In the genomic region with DNA sequence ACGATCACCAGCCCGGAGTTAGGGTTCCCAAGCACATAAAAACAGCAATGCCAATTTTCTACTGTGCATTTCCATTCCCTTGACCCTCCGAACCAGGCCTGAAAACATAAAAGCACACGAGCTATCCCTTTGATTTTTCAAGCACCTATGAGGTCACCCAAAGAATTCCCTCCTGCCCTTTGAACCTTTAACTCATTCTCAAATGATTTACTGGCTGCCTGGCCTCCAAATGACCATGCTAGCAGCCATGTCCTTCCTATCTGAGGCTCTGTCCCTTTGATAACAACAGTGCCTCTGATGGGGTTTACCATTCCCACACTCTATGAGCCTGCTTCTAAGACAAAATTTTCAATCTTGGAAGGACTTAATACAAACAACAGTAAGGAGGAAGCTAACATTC, we compare ENCODE assay signal across 25 cellular contexts. TPM values are rescaled to one million over a fixed set of nuclear protein-coding genes. Genes with fewer than 3 reads are reported as not detected.
DNase-seq lines count a peak whose midpoint lies in the region; ATAC-seq and TF ChIP-seq lines count a peak whose summit lies in the region.
"Had no signal": no experiment of that assay in that cellular context is flagged by ENCODE, and none has a peak within 500 bp of the region (broad histone marks: within the 10 kb centered on the region; RNA-seq: fewer than 3 reads in every experiment).

No MANE protein-coding gene starts in this region.

- H3K4me1 ChIP-seq in esophagus squamous epithelium (peaks cover 0 to 49% (median 3%) of the 10 kb centered on the region in 3 donors), right lobe of liver (no peaks in the 10 kb centered on the region), transverse colon (peaks cover 0 to 2% (median 0%) of the 10 kb centered on the region in 4 donors)

- TF ChIP-seq POLR2A in esophagus squamous epithelium (IDR thresholded peaks at IDR 0.05) (no peak), right lobe of liver (IDR thresholded peaks at IDR 0.05) (no peak), transverse colon (IDR thresholded peaks at IDR 0.05) (no peak)

- 60 to 81% methylated on average over 4 of the region's 4 CpGs for WGBS in esophagus squamous epithelium, 2 donors
- 41% methylated on average over 4 of the region's 4 CpGs for WGBS in right lobe of liver (ENCODE audit: insufficient coverage, low coverage, low lambda C conversion rate, missing lambda C conversion rate)
- WGBS in transverse colon (ENCODE audit: low coverage in 1 of 2), 2 donors: 50 to 60% methylated on average over 2 to 4 of the region's 4 CpGs

- H3K27me3 Mint-ChIP-seq in osteocyte (ENCODE audit: unreplicated experiment): no peaks in the 10 kb centered on the region
- peaks cover 0 to 15% (median 4%) of the 10 kb centered on the region in 3 donors for H3K27me3 Mint-ChIP-seq in immature natural killer cell (ENCODE audit: low read depth in 3 of 3)

- TF ChIP-seq EP300 in transverse colon (IDR thresholded peaks at IDR 0.05; ENCODE audit: low read depth): no peak

- peaks cover 9% of the 10 kb centered on the region for H3K4me1 Mint-ChIP-seq in osteocyte (ENCODE audit: unreplicated experiment)
- no peaks in the 10 kb centered on the region for H3K4me1 Mint-ChIP-seq in immature natural killer cell
- H3K4me1 Mint-ChIP-seq: memory B cell; naive B cell; stimulated activated naive B cell treated with anti-CD40 and anti-IgM and Interleukin-4, amounts not matched to agents 10 μg/mL and 1 μg/mL and 100 μg/mL, for 72 hours had no signal

- DNase-seq in ELF-1 (ENCODE audit: low read depth, low spot score) (peak; percentile 54), esophagus squamous epithelium (lab: John Stamatoyannopoulos, UW) (no peak), right lobe of liver (no peak), osteocyte (ENCODE audit: extremely low spot score, unreplicated experiment) (no peak), transverse colon (no peak), immature natural killer cell (no peak)
- DNase-seq: activated CD4-positive, alpha-beta T cell treated with anti-CD3 and anti-CD28 coated beads for 4 hours; amygdala; glutamatergic neuron; MV-4-11; naive B cell; NCI-H146; NCI-H2107; NCI-H446; NCI-H774; nucleus accumbens; SHP77 treated with DMSO at 0.1 percent for 48 hours; stimulated activated naive B cell treated with anti-CD40 and anti-IgM and Interleukin-4, amounts not matched to agents 10 μg/mL and 1 μg/mL and 100 μg/mL, for 72 hours had no signal

- H3K36me3 ChIP-seq in esophagus squamous epithelium: no peaks in the 10 kb centered on the region
- no peaks in the 10 kb centered on the region for H3K36me3 ChIP-seq in right lobe of liver
- H3K36me3 ChIP-seq in transverse colon: no peaks in the 10 kb centered on the region

- H3K27ac Mint-ChIP-seq in osteocyte (ENCODE audit: unreplicated experiment) (peak overlapping the region; percentile 59), immature natural killer cell (no peak overlapping the region)
- H3K27ac Mint-ChIP-seq: activated naive CD4-positive, alpha-beta T cell treated with anti-CD3 and anti-CD28 coated beads, Interleukin-2, amount 50 U/mL, for 72 hours; memory B cell; naive B cell; stimulated activated naive B cell treated with anti-CD40 and anti-IgM and Interleukin-4, amounts not matched to agents 10 μg/mL and 1 μg/mL and 100 μg/mL, for 72 hours had no signal

- H3K27ac ChIP-seq in esophagus squamous epithelium (peak overlapping the region in 3 of 4 donors; percentile 54 to 70 (median 59)), right lobe of liver (no peak overlapping the region), transverse colon (peak overlapping the region in 1 of 4 donors; percentile 29)
- H3K27ac ChIP-seq: VCaP had no signal

- H3K9me3 ChIP-seq in esophagus squamous epithelium (no peaks in the 10 kb centered on the region), right lobe of liver (no peaks in the 10 kb centered on the region), transverse colon (no peaks in the 10 kb centered on the region)

- no peak overlapping the region for H3K4me3 Mint-ChIP-seq in osteocyte (ENCODE audit: unreplicated experiment)
- H3K4me3 Mint-ChIP-seq in immature natural killer cell: no peak overlapping the region
- H3K4me3 Mint-ChIP-seq: memory B cell; naive B cell; stimulated activated naive B cell treated with anti-CD40 and anti-IgM and Interleukin-4, amounts not matched to agents 10 μg/mL and 1 μg/mL and 100 μg/mL, for 72 hours had no signal

- no peak for TF ChIP-seq CTCF in esophagus squamous epithelium (IDR thresholded peaks at IDR 0.05)
- TF ChIP-seq CTCF in right lobe of liver (IDR thresholded peaks at IDR 0.05): no peak
- TF ChIP-seq CTCF in osteocyte (IDR thresholded peaks at IDR 0.05): no peak
- no peak for TF ChIP-seq CTCF in transverse colon (IDR thresholded peaks at IDR 0.05)

- intact Hi-C loops in esophagus squamous epithelium (cut with DNase I): no loop called here
- intact Hi-C loops in right lobe of liver (cut with DNase I): no loop called here
- intact Hi-C loops in transverse colon (cut with DNase I; ENCODE audit: low total_unique reads): no loop called here

- ATAC-seq in right lobe of liver: peak in 3 of 4 donors; percentile 11 to 81 (median 29)
- ATAC-seq in HG02759 (IDR thresholded peaks at IDR 0.05; ENCODE audit: unreplicated experiment): no peak
- no peak for ATAC-seq in HG02981 (IDR thresholded peaks at IDR 0.05; ENCODE audit: unreplicated experiment)
- ATAC-seq: activated naive CD4-positive, alpha-beta T cell treated with anti-CD3 and anti-CD28 coated beads, Interleukin-2, amount 50 U/mL, for 72 hours; Panc1; stimulated activated naive B cell treated with anti-CD40 and anti-IgM and Interleukin-4, amounts not matched to agents 10 μg/mL and 1 μg/mL and 100 μg/mL, for 72 hours had no signal

- H3K4me3 ChIP-seq in esophagus squamous epithelium (no peak overlapping the region), right lobe of liver (no peak overlapping the region), transverse colon (no peak overlapping the region)

- no peaks in the 10 kb centered on the region for H3K36me3 Mint-ChIP-seq in osteocyte (ENCODE audit: unreplicated experiment)
- H3K36me3 Mint-ChIP-seq in immature natural killer cell: no peaks in the 10 kb centered on the region
- H3K36me3 Mint-ChIP-seq: activated naive CD4-positive, alpha-beta T cell treated with anti-CD3 and anti-CD28 coated beads, Interleukin-2, amount 50 U/mL, for 72 hours; memory B cell; naive B cell; stimulated activated naive B cell treated with anti-CD40 and anti-IgM and Interleukin-4, amounts not matched to agents 10 μg/mL and 1 μg/mL and 100 μg/mL, for 72 hours had no signal

- peaks cover 9% of the 10 kb centered on the region for H3K9me3 Mint-ChIP-seq in osteocyte (ENCODE audit: unreplicated experiment)
- H3K9me3 Mint-ChIP-seq in immature natural killer cell: peaks cover 0 to 2% (median 0%) of the 10 kb centered on the region in 6 donors
- H3K9me3 Mint-ChIP-seq: activated naive CD4-positive, alpha-beta T cell treated with anti-CD3 and anti-CD28 coated beads, Interleukin-2, amount 50 U/mL, for 72 hours; memory B cell; stimulated activated naive B cell treated with anti-CD40 and anti-IgM and Interleukin-4, amounts not matched to agents 10 μg/mL and 1 μg/mL and 100 μg/mL, for 72 hours had no signal

- in situ Hi-C loops in transverse colon (cut with MboI; ENCODE audit: low pct_ligation_motif_present in 1 of 4, low pct_unique_long_range_greater_than_20kb in 1 of 4, low sequenced_read_pairs in 3 of 4): no loop called here

- H3K27me3 ChIP-seq in esophagus squamous epithelium (no peaks in the 10 kb centered on the region), right lobe of liver (no peaks in the 10 kb centered on the region), transverse colon (no peaks in the 10 kb centered on the region)

RNA-seq across cellular contexts. Expression of a gene that starts 15.2 kb away (rescaled TPM):
- total RNA-seq in esophagus squamous epithelium (1 to 10 TPM; 2.7 to 8.8 (median 4.3) TPM), right lobe of liver (1 to 10 TPM in 4 of 6 experiments, under 1 TPM in 2; 0.55 to 2.0 (median 1.2) TPM), osteocyte (2.4 and 2.5 TPM in 2 replicates), transverse colon (1 to 10 TPM; 2.3 to 7.1 (median 3.2) TPM)
- not detected for polyA plus RNA-seq in immature natural killer cell
- total RNA-seq: activated naive CD4-positive, alpha-beta T cell treated with anti-CD3 and anti-CD28 coated beads, Interleukin-2, amount 50 U/mL, for 72 hours; LHCN-M2 had no signal

Comparison
In these comparisons a context has a peak if more than half of its experiments do, and no peak if none do; other contexts are left out.
1. H3K27ac ChIP-seq: peak in esophagus squamous epithelium (3 of 4); none in right lobe of liver (0 of 3).
2. ATAC-seq: peak in right lobe of liver (3 of 4); none in HG02759 (single experiment) and HG02981 (single experiment).